ENCODE assay signal across 10 cellular contexts in the genomic region with DNA sequence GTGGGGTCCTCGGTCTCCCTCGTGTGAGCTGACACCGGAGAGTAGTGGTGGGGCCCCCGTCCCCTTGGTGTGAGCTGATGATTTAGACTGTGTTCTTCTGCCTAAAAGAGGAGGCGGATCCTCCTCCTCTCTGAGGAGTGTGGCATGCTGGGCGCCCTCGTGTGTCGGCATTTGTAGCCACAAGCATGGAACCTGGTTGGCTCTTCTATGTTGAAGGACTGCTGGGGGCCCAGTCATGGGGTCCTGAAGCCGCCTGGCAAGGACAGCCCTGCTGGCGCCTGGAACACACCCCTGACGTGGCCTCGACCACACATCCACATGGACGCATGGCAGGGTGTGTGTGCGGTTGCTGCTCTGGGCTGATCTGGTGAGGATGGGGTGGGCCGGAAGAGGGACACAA. TPM values are rescaled to one million over a fixed set of nuclear protein-coding genes. Genes with fewer than 3 reads are reported as not detected.
A peak's percentile ranks its signal among the peaks of the same experiment; 100 is the strongest.
DNase-seq lines count a peak whose midpoint lies in the region; FAIRE-seq and TF ChIP-seq lines count a peak whose summit lies in the region.
"Had no signal": no experiment of that assay in that cellular context is flagged by ENCODE, and none has a peak within 500 bp of the region (broad histone marks: within the 10 kb centered on the region; RNA-seq: fewer than 3 reads in every experiment).

No MANE protein-coding gene starts in this region.

- H3K4me2 ChIP-seq in endothelial cell of umbilical vein (ENCODE audit: insufficient read depth, low read length) = no peak overlapping the region

- no peaks in the 10 kb centered on the region for H3K4me1 ChIP-seq in endothelial cell of umbilical vein (ENCODE audit: control insufficient read depth, extremely low read depth, insufficient read depth, low read length)

- peaks cover 0 to 54% of the 10 kb centered on the region in 2 experiments for H3K36me3 ChIP-seq in endothelial cell of umbilical vein (ENCODE audit: control insufficient read depth in 2 of 2, extremely low read depth in 1 of 2, insufficient read depth in 2 of 2, low read length in 2 of 2)

- H4K20me1 ChIP-seq in endothelial cell of umbilical vein (replicated peaks; ENCODE audit: control insufficient read depth, extremely low read depth, insufficient read depth, low read length) = no peaks in the 10 kb centered on the region

- no peaks in the 10 kb centered on the region for H3K9me3 ChIP-seq in endothelial cell of umbilical vein (replicated peaks; ENCODE audit: control insufficient read depth, insufficient read depth, low read length)

- no peaks in the 10 kb centered on the region for H3K27me3 ChIP-seq in endothelial cell of umbilical vein (ENCODE audit: control insufficient read depth in 2 of 2, insufficient read depth in 2 of 2, low read length in 2 of 2)

- DNase-seq in NCI-H82 (lab: John Stamatoyannopoulos, UW) = peak; percentile 24
- DNase-seq in NCI-H82 treated with DMSO at 0.1 percent for 48 hours (lab: John Stamatoyannopoulos, UW; ENCODE audit: unreplicated experiment) = no peak
- DNase-seq in NCI-H69 (lab: John Stamatoyannopoulos, UW) = peak; percentile 15
- DNase-seq in endothelial cell of umbilical vein (ENCODE audit: low read depth, low spot score) = peak; percentile 44
- peak; percentile 21 for DNase-seq in renal cortical epithelial cell (ENCODE audit: low read depth)
- no peak for DNase-seq in DMS79 (lab: John Stamatoyannopoulos, UW)
- no peak for DNase-seq in NCI-H2029 (lab: John Stamatoyannopoulos, UW)
- no peak for DNase-seq in GOT3 (lab: John Stamatoyannopoulos, UW)

- no peak overlapping the region for H3K27ac ChIP-seq in endothelial cell of umbilical vein (ENCODE audit: insufficient read depth, low read depth, low read length)
- H3K27ac ChIP-seq: C4-2B had no signal

- H3K79me2 ChIP-seq in endothelial cell of umbilical vein (ENCODE audit: control insufficient read depth, insufficient read depth, low read length) = no peaks in the 10 kb centered on the region

- intact Hi-C loops in endothelial cell of umbilical vein (cut with micrococcal nuclease) = loop anchor here (5.0 kb wide), 1 partner anchor 129 kb away; no protein-coding TSS in a partner anchor

- no peak for FAIRE-seq in endothelial cell of umbilical vein (lab: Jason Lieb, UNC)
- FAIRE-seq: colon had no signal

- TF ChIP-seq CTCF in endothelial cell of umbilical vein (IDR thresholded peaks at IDR 0.05; ENCODE audit: extremely low read depth in 1 of 2, insufficient read depth in 1 of 2, low read depth in 1 of 2, low read length in 2 of 2) = peak in 1 of 2 donors; percentile 42

- dilution Hi-C loops in endothelial cell of umbilical vein (cut with MboI; ENCODE audit: extremely low pct_ligation_motif_present, low sequenced_read_pairs) = no loop called here

- no peak overlapping the region for H3K4me3 ChIP-seq in endothelial cell of umbilical vein (replicated peaks in 1 of 3; ENCODE audit: insufficient read depth in 1 of 3, low read depth in 1 of 3, low read length in 3 of 3)

- CTCF ChIA-PET in endothelial cell of umbilical vein (lab: Charles Lee) = interaction anchor here (0.6 to 1.8 kb wide), 4 partner anchors 47 to 78 kb away, joined by 3 to 7 read pairs (median 4); no protein-coding TSS in a partner anchor

- H2AFZ ChIP-seq in endothelial cell of umbilical vein (ENCODE audit: low read depth, low read length) = no peak overlapping the region

- H3K9me1 ChIP-seq in endothelial cell of umbilical vein (replicated peaks; ENCODE audit: control insufficient read depth, extremely low read depth, insufficient read depth, low read length) = no peaks in the 10 kb centered on the region

- no peak for TF ChIP-seq POLR2A in endothelial cell of umbilical vein (IDR thresholded peaks at IDR 0.05; ENCODE audit: low read depth, low read length)

- POLR2A ChIA-PET in endothelial cell of umbilical vein (lab: Charles Lee) = no interaction called here

- no TSS peak for BruUV-seq in endothelial cell of umbilical vein (replicated peaks; lab: Mats Ljungman, UMichigan)

- no peak overlapping the region for H3K9ac ChIP-seq in endothelial cell of umbilical vein (replicated peaks; ENCODE audit: extremely low read depth, insufficient read depth, low read length)

TF ChIP-seq in endothelial cell of umbilical vein, 7 proteins besides CTCF, POLR2A, EP300 and RAD21:
- no peak for TF ChIP-seq EZH2 (IDR thresholded peaks at IDR 0.05; ENCODE audit: borderline replicate concordance, low read depth, low read length, severe bottlenecking)
- TF ChIP-seq POLR2AphosphoS5 (IDR thresholded peaks at IDR 0.05; ENCODE audit: insufficient read depth, low read depth, low read length) = no peak
- no peak for TF ChIP-seq GATA2 (IDR thresholded peaks at IDR 0.05; ENCODE audit: insufficient read depth, insufficient read length, low read depth, low read length)
- TF ChIP-seq, protein P1, sequence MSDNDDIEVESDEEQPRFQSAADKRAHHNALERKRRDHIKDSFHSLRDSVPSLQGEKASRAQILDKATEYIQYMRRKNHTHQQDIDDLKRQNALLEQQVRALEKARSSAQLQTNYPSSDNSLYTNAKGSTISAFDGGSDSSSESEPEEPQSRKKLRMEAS (IDR thresholded peaks at IDR 0.05; ENCODE audit: insufficient read depth, insufficient read length) = no peak
- TF ChIP-seq JUN (IDR thresholded peaks at IDR 0.05; ENCODE audit: borderline replicate concordance, insufficient read depth, insufficient read length, low read depth) = no peak
- no peak for TF ChIP-seq FOS (IDR thresholded peaks at IDR 0.05; ENCODE audit: borderline replicate concordance, insufficient read depth, low read length)
- TF ChIP-seq MYC (IDR thresholded peaks at IDR 0.05; ENCODE audit: low read depth, low read length) = no peak

RNA-seq across cellular contexts. Expression of a gene that starts 50.2 kb away (rescaled TPM):
- 92.5 and 92.6 TPM in 2 replicates for total RNA-seq in endothelial cell of umbilical vein
- 89.5 and 109 TPM in 2 replicates for polyA plus RNA-seq in endothelial cell of umbilical vein
- 59.7 and 67.5 TPM in 2 replicates for polyA plus RNA-seq in endothelial cell of umbilical vein (2011; cell fraction: cytosol; rRNA removed)
- polyA plus RNA-seq in endothelial cell of umbilical vein (2011; cell fraction: nucleus; rRNA removed) = 207 and 227 TPM in 2 replicates
- 60.5 and 72.6 TPM in 2 replicates for polyA plus RNA-seq in endothelial cell of umbilical vein (2012)
- 91.0 and 107 TPM in 2 replicates for polyA minus RNA-seq in endothelial cell of umbilical vein
- polyA minus RNA-seq in endothelial cell of umbilical vein (2011; cell fraction: cytosol; rRNA and poly(A)+ RNA removed) = 42.9 TPM
- polyA minus RNA-seq in endothelial cell of umbilical vein (2011; cell fraction: nucleus; rRNA and poly(A)+ RNA removed) = 99.5 and 108 TPM in 2 replicates
- total RNA-seq in renal cortical epithelial cell = 20.1 and 97.3 TPM in 2 replicates

Comparison
In these comparisons a context has a peak if more than half of its experiments do, and no peak if none do; other contexts are left out.
1. DNase-seq: peak in NCI-H82 (single experiment), NCI-H69 (single experiment), endothelial cell of umbilical vein (single experiment) and renal cortical epithelial cell (single experiment); none in NCI-H82 treated with DMSO at 0.1 percent for 48 hours (single experiment), DMS79 (single experiment), NCI-H2029 (single experiment) and GOT3 (single experiment).